In genomic region chr7:124747072-124747471, GRCh38 we compare ENCODE assay signal across 36 cellular contexts. TPM values are rescaled to one million over a fixed set of nuclear protein-coding genes. Genes with fewer than 3 reads are reported as not detected.
"Had no signal": no experiment of that assay in that cellular context is flagged by ENCODE, and none has a peak within 500 bp of the region (broad histone marks: within the 10 kb centered on the region; RNA-seq: fewer than 3 reads in every experiment).

No MANE protein-coding gene starts in this region.

- H3K36me3 Mint-ChIP-seq: activated naive CD4-positive, alpha-beta T cell treated with anti-CD3 and anti-CD28 coated beads, Interleukin-2, amount 50 U/mL, for 24 hours; activated naive CD8-positive, alpha-beta T cell treated with anti-CD3 and anti-CD28 coated beads for 36 hours; brain had no signal

- H3K27ac ChIP-seq: adrenal gland, ascending aorta, breast epithelium, cardiac muscle cell, coronary artery, epithelial cell of prostate, gastrocnemius medialis, heart left ventricle, WERI-Rb-1 had no signal

- H3K36me3 ChIP-seq: adrenal gland, ascending aorta, breast epithelium, cardiac muscle cell, gastrocnemius medialis, heart left ventricle, WERI-Rb-1 had no signal

- H3K27me3 Mint-ChIP-seq: activated CD4-positive, alpha-beta memory T cell treated with anti-CD3 and anti-CD28 coated beads, Interleukin-2, amount 10 ng/mL, durations not matched to agents 7 days and 5 days; activated naive CD4-positive, alpha-beta T cell treated with anti-CD3 and anti-CD28 coated beads, Interleukin-2, amount 50 U/mL, for 24 hours; brain; dendritic cell treated with granulocyte-macrophage colony-stimulating factor and Interleukin-4, amounts not matched to agents 40 ng/mL and 50 ng/mL, for 4 days had no signal

- H3K4me3 ChIP-seq: adrenal gland, ascending aorta, breast epithelium, cardiac muscle cell, coronary artery, gastrocnemius medialis, heart left ventricle had no signal

- H3K4me3 Mint-ChIP-seq: activated CD4-positive, alpha-beta memory T cell treated with anti-CD3 and anti-CD28 coated beads, Interleukin-2, amount 10 ng/mL, durations not matched to agents 7 days and 5 days; activated CD4-positive, alpha-beta T cell treated with anti-CD3 and anti-CD28 coated beads, Interleukin-2, amount 10 ng/mL, durations not matched to agents 7 days and 5 days; activated naive CD4-positive, alpha-beta T cell treated with anti-CD3 and anti-CD28 coated beads for 36 hours; activated naive CD4-positive, alpha-beta T cell treated with anti-CD3 and anti-CD28 coated beads, Interleukin-2, amount 50 U/mL, for 24 hours; activated naive CD8-positive, alpha-beta T cell treated with anti-CD3 and anti-CD28 coated beads for 36 hours; activated naive CD8-positive, alpha-beta T cell treated with anti-CD3 and anti-CD28 coated beads, Interleukin-2, amount 50 U/mL, for 24 hours; activated T-cell treated with anti-CD3 and anti-CD28 coated beads, Interleukin-2, amount 50 U/mL, for 24 hours; activated T-helper 1 cell treated with anti-CD3 and anti-CD28 coated beads, Interleukin-12 subunit alpha, Interleukin-12 subunit beta, Interleukin-2, Interleukin-4 antibody, amounts not matched to agents 30 ng/mL and 10 ng/mL and 1 ng/mL, durations not matched to agents 14 hours and 24 hours and 36 hours; brain; dendritic cell treated with granulocyte-macrophage colony-stimulating factor and Interleukin-4, amounts not matched to agents 40 ng/mL and 50 ng/mL, for 4 days; T-helper 17 cell; T-helper 2 cell treated with Interferon-gamma antibody and Interleukin-4, amounts not matched to agents 5 μg/mL and 100 μg/mL, for 36 hours had no signal

- H3K4me1 ChIP-seq: adrenal gland, ascending aorta, breast epithelium, gastrocnemius medialis, heart left ventricle had no signal

- H3K9me3 Mint-ChIP-seq: activated CD4-positive, alpha-beta memory T cell treated with anti-CD3 and anti-CD28 coated beads, Interleukin-2, amount 10 ng/mL, durations not matched to agents 7 days and 5 days; activated CD4-positive, alpha-beta T cell treated with anti-CD3 and anti-CD28 coated beads, Interleukin-2, amount 10 ng/mL, durations not matched to agents 7 days and 5 days; activated naive CD4-positive, alpha-beta T cell treated with anti-CD3 and anti-CD28 coated beads for 36 hours; activated naive CD4-positive, alpha-beta T cell treated with anti-CD3 and anti-CD28 coated beads, Interleukin-2, amount 50 U/mL, for 24 hours; activated naive CD8-positive, alpha-beta T cell treated with anti-CD3 and anti-CD28 coated beads for 36 hours; activated naive CD8-positive, alpha-beta T cell treated with anti-CD3 and anti-CD28 coated beads, Interleukin-2, amount 50 U/mL, for 24 hours; activated T-cell treated with anti-CD3 and anti-CD28 coated beads, Interleukin-2, amount 50 U/mL, for 24 hours; activated T-helper 1 cell treated with anti-CD3 and anti-CD28 coated beads, Interleukin-12 subunit alpha, Interleukin-12 subunit beta, Interleukin-2, Interleukin-4 antibody, amounts not matched to agents 30 ng/mL and 10 ng/mL and 1 ng/mL, durations not matched to agents 14 hours and 24 hours and 36 hours; activated T-helper 2 cell treated with anti-CD3 and anti-CD28 coated beads, Interferon-gamma antibody, Interleukin-2, Interleukin-4, amounts not matched to agents 10 μg/mL and 5 μg/mL and 100 μg/mL, durations not matched to agents 14 hours and 24 hours and 36 hours; brain; dendritic cell treated with granulocyte-macrophage colony-stimulating factor and Interleukin-4, amounts not matched to agents 40 ng/mL and 50 ng/mL, for 4 days; T-helper 2 cell treated with Interferon-gamma antibody and Interleukin-4, amounts not matched to agents 5 μg/mL and 100 μg/mL, for 36 hours had no signal

- H3K9me3 ChIP-seq: adrenal gland, ascending aorta, breast epithelium, gastrocnemius medialis, heart left ventricle had no signal

- H3K27ac Mint-ChIP-seq: activated CD4-positive, alpha-beta memory T cell treated with anti-CD3 and anti-CD28 coated beads, Interleukin-2, amount 10 ng/mL, durations not matched to agents 7 days and 5 days; activated CD4-positive, alpha-beta T cell treated with anti-CD3 and anti-CD28 coated beads, Interleukin-2, amount 10 ng/mL, durations not matched to agents 7 days and 5 days; activated naive CD4-positive, alpha-beta T cell treated with anti-CD3 and anti-CD28 coated beads for 36 hours; activated naive CD4-positive, alpha-beta T cell treated with anti-CD3 and anti-CD28 coated beads, Interleukin-2, amount 50 U/mL, for 24 hours; activated naive CD8-positive, alpha-beta T cell treated with anti-CD3 and anti-CD28 coated beads for 36 hours; activated naive CD8-positive, alpha-beta T cell treated with anti-CD3 and anti-CD28 coated beads, Interleukin-2, amount 50 U/mL, for 24 hours; activated T-cell treated with anti-CD3 and anti-CD28 coated beads, Interleukin-2, amount 50 U/mL, for 24 hours; activated T-helper 1 cell treated with anti-CD3 and anti-CD28 coated beads, Interleukin-12 subunit alpha, Interleukin-12 subunit beta, Interleukin-2, Interleukin-4 antibody, amounts not matched to agents 30 ng/mL and 10 ng/mL and 1 ng/mL, durations not matched to agents 14 hours and 24 hours and 36 hours; activated T-helper 2 cell treated with anti-CD3 and anti-CD28 coated beads, Interferon-gamma antibody, Interleukin-2, Interleukin-4, amounts not matched to agents 10 μg/mL and 5 μg/mL and 100 μg/mL, durations not matched to agents 14 hours and 24 hours and 36 hours; brain; dendritic cell treated with granulocyte-macrophage colony-stimulating factor and Interleukin-4, amounts not matched to agents 40 ng/mL and 50 ng/mL, for 4 days; T-helper 17 cell; T-helper 2 cell treated with Interferon-gamma antibody and Interleukin-4, amounts not matched to agents 5 μg/mL and 100 μg/mL, for 36 hours had no signal

- H3K4me1 Mint-ChIP-seq: activated CD4-positive, alpha-beta memory T cell treated with anti-CD3 and anti-CD28 coated beads, Interleukin-2, amount 10 ng/mL, durations not matched to agents 7 days and 5 days; activated CD4-positive, alpha-beta T cell treated with anti-CD3 and anti-CD28 coated beads, Interleukin-2, amount 10 ng/mL, durations not matched to agents 7 days and 5 days; activated naive CD4-positive, alpha-beta T cell treated with anti-CD3 and anti-CD28 coated beads, Interleukin-2, amount 50 U/mL, for 24 hours; activated naive CD8-positive, alpha-beta T cell treated with anti-CD3 and anti-CD28 coated beads for 36 hours; activated naive CD8-positive, alpha-beta T cell treated with anti-CD3 and anti-CD28 coated beads, Interleukin-2, amount 50 U/mL, for 24 hours had no signal

- DNase-seq: activated CD4-positive, alpha-beta memory T cell treated with anti-CD3 and anti-CD28 coated beads, Interleukin-2, amount 10 ng/mL, durations not matched to agents 7 days and 5 days; activated CD4-positive, alpha-beta T cell treated with anti-CD3 and anti-CD28 coated beads for 4 hours; activated CD4-positive, alpha-beta T cell treated with anti-CD3 and anti-CD28 coated beads, Interleukin-2, amount 10 ng/mL, durations not matched to agents 7 days and 5 days; activated CD4-positive, alpha-beta T cell treated with anti-CD3 and anti-CD28 coated beads, Interleukin-2, amount 50 U/mL, for 4 hours; activated CD4-positive, CD25-positive, alpha-beta regulatory T cell; activated CD4-positive, CD25-positive, alpha-beta regulatory T cell treated with anti-CD3 and anti-CD28 coated beads, Interleukin-2, amount 50 U/mL, for 72 hours; activated CD8-positive, alpha-beta memory T cell treated with anti-CD3 and anti-CD28 coated beads, Interleukin-2, amount 50 U/mL, for 48 hours; activated effector memory CD4-positive, alpha-beta T cell treated with anti-CD3 and anti-CD28 coated beads, Interleukin-2, amount 50 U/mL, for 16 hours; activated naive CD4-positive, alpha-beta T cell treated with anti-CD3 and anti-CD28 coated beads for 36 hours; activated naive CD8-positive, alpha-beta T cell treated with anti-CD3 and anti-CD28 coated beads for 36 hours; activated naive CD8-positive, alpha-beta T cell treated with anti-CD3 and anti-CD28 coated beads, Interleukin-2, amount 50 U/mL, for 24 hours; activated T-cell treated with anti-CD3 and anti-CD28 coated beads for 4 hours; activated T-cell treated with anti-CD3 and anti-CD28 coated beads, Interleukin-2, amount 50 U/mL, for 24 hours; adrenal gland; central memory CD4-positive, alpha-beta T cell; cerebellar nuclear complex; effector CD4-positive, alpha-beta T cell; foreskin fibroblast; gastrocnemius medialis; glutamatergic neuron; heart left ventricle; T-helper 1 cell; T-helper 17 cell; T1000; WERI-Rb-1 had no signal

- H3K27me3 ChIP-seq: adrenal gland, ascending aorta, breast epithelium, gastrocnemius medialis had no signal

- ATAC-seq: activated naive CD8-positive, alpha-beta T cell treated with anti-CD3 and anti-CD28 coated beads, Interleukin-2, amount 50 U/mL, for 24 hours; gastrocnemius medialis; heart left ventricle; T-helper 17 cell had no signal

RNA-seq across cellular contexts. Expression of gene GPR37, which starts 18.5 kb away (rescaled TPM):
- total RNA-seq: activated CD4-positive, alpha-beta memory T cell treated with anti-CD3 and anti-CD28 coated beads, Interleukin-2, amount 10 ng/mL, durations not matched to agents 7 days and 5 days; activated CD4-positive, alpha-beta T cell treated with anti-CD3 and anti-CD28 coated beads, Interleukin-2, amount 10 ng/mL, durations not matched to agents 7 days and 5 days; activated naive CD4-positive, alpha-beta T cell treated with anti-CD3 and anti-CD28 coated beads for 36 hours; activated naive CD8-positive, alpha-beta T cell treated with anti-CD3 and anti-CD28 coated beads for 36 hours; activated T-helper 1 cell treated with anti-CD3 and anti-CD28 coated beads, Interleukin-12 subunit alpha, Interleukin-12 subunit beta, Interleukin-2, Interleukin-4 antibody, amounts not matched to agents 30 ng/mL and 10 ng/mL and 1 ng/mL, durations not matched to agents 14 hours and 24 hours and 36 hours; activated T-helper 2 cell treated with anti-CD3 and anti-CD28 coated beads, Interferon-gamma antibody, Interleukin-2, Interleukin-4, amounts not matched to agents 10 μg/mL and 5 μg/mL and 100 μg/mL, durations not matched to agents 14 hours and 24 hours and 36 hours; ascending aorta; T-helper 17 cell had no signal
